34 cellular contexts compared by ENCODE assay signal in genomic region chr2:157928372-157928771, GRCh38.
"Had no signal": no experiment of that assay in that cellular context is flagged by ENCODE, and none has a peak within 500 bp of the region (broad histone marks: within the 10 kb centered on the region; RNA-seq: fewer than 3 reads in every experiment).

No MANE protein-coding gene starts in this region.

- H3K9me3 ChIP-seq: MG63 had no signal

- H3K9ac ChIP-seq: KMS-11 had no signal

- H3K36me3 ChIP-seq: MG63 had no signal

- H3K27me3 ChIP-seq: MG63 had no signal

- DNase-seq: Karpas-422, Kasumi-1, KG1, MG63, MM.1S, MV-4-11, NCI-H1048, NCI-H1092, NCI-H1092 treated with DMSO at 0.1 percent for 48 hours, NCI-H1105, NCI-H1105 treated with DMSO at 0.1 percent for 48 hours, NCI-H1417, NCI-H1417 treated with DMSO at 0.1 percent for 48 hours, NCI-H1436, NCI-H1436 treated with DMSO at 0.1 percent for 48 hours, NCI-H146, NCI-H1694, NCI-H1694 treated with DMSO at 0.1 percent for 48 hours, NCI-H187, NCI-H187 treated with DMSO at 0.1 percent for 48 hours, NCI-H1930, NCI-H2029, NCI-H2029 treated with DMSO at 0.1 percent for 48 hours, NCI-H2081, NCI-H2081 treated with DMSO at 0.1 percent for 48 hours, NCI-H2107, NCI-H2171, NCI-H2171 treated with DMSO at 0.1 percent for 48 hours, NCI-H2227 treated with DMSO at 0.1 percent for 48 hours, NCI-H226, NCI-H345, NCI-H446, NCI-H446 treated with DMSO at 0.1 percent for 48 hours had no signal

- H3K4me2 ChIP-seq: KMS-11 had no signal

- H3K4me3 ChIP-seq: MG63 had no signal

- H3K27ac ChIP-seq: KMS-11 had no signal
